Comparison of ENCODE assay signal across 8 cellular contexts in the genomic region with DNA sequence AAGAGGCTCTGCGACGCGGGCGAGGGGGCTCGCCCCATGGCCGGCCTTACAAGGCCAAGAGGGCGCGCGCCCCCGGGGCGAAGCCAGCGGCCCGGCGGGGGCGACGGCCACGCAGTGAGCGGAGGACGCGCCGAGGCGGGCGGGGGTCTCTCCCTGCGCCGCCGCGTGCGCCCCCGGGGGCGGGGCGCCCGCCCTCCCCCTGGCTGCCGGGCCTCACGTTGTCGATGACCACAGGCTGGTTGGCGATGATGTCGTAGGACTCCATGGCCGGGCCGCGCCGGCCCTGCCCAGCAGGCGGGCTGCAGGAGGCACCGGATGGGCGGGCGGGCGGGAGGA. TPM values are rescaled to one million over a fixed set of nuclear protein-coding genes. Genes with fewer than 3 reads are reported as not detected.
DNase-seq lines count a peak whose midpoint lies in the region; ATAC-seq and TF ChIP-seq lines count a peak whose summit lies in the region.

No MANE protein-coding gene starts in this region.

- no peaks in the 10 kb centered on the region for H3K9me3 ChIP-seq in iPS-18a (ENCODE audit: control insufficient read depth, low read depth, low read length)
- no peaks in the 10 kb centered on the region for H3K9me3 ChIP-seq in suprapubic skin

- H3K36me3 Mint-ChIP-seq in activated CD4-positive, alpha-beta T cell treated with anti-CD3 and anti-CD28 coated beads for 36 hours (ENCODE audit: low read depth), result peaks cover 28% of the 10 kb centered on the region
- peaks cover 4% of the 10 kb centered on the region for H3K36me3 Mint-ChIP-seq in WTC11

- no peaks in the 10 kb centered on the region for H3K9me3 Mint-ChIP-seq in activated CD4-positive, alpha-beta T cell treated with anti-CD3 and anti-CD28 coated beads for 36 hours (ENCODE audit: low read depth)
- H3K9me3 Mint-ChIP-seq in WTC11, result no peaks in the 10 kb centered on the region; the same call in 1 of the 2 replicates

- peaks cover 4% of the 10 kb centered on the region for H3K36me3 ChIP-seq in iPS-18a (ENCODE audit: control insufficient read depth, low read depth, low read length)
- peaks cover 21% of the 10 kb centered on the region for H3K36me3 ChIP-seq in suprapubic skin

- POLR2A ChIA-PET in activated CD4-positive, alpha-beta T cell treated with anti-CD3 and anti-CD28 coated beads for 36 hours (lab: Charles Lee), result interaction anchor here (1.1 to 4.6 kb wide), 5 partner anchors 10 to 51 kb away, joined by 3 to 96 read pairs (median 15); a partner anchor contains a TSS
- POLR2A ChIA-PET in WTC11 (lab: Charles Lee), result interaction anchor here (0.9 to 2.7 kb wide), 7 partner anchors 11 to 85 kb away, joined by 3 to 23 read pairs (median 4); a partner anchor contains a TSS

- H3K27ac ChIP-seq in iPS-18a (ENCODE audit: low read length), result no peak overlapping the region
- peak overlapping the region; percentile 98 for H3K27ac ChIP-seq in suprapubic skin

- intact Hi-C loops in activated CD4-positive, alpha-beta T cell treated with anti-CD3 and anti-CD28 coated beads for 36 hours (cut with DNase I, micrococcal nuclease), result loop anchor here (5.0 to 10.0 kb wide), 10 partner anchors 49 to 1516 kb away; a partner anchor contains a TSS

- no peaks in the 10 kb centered on the region for H3K27me3 Mint-ChIP-seq in activated CD4-positive, alpha-beta T cell treated with anti-CD3 and anti-CD28 coated beads for 36 hours
- H3K27me3 Mint-ChIP-seq in WTC11 (ENCODE audit: low read depth), result no peaks in the 10 kb centered on the region

- H3K4me3 Mint-ChIP-seq in activated CD4-positive, alpha-beta T cell treated with anti-CD3 and anti-CD28 coated beads for 36 hours, result peak overlapping the region; percentile 83
- peak overlapping the region; percentile 93 for H3K4me3 Mint-ChIP-seq in WTC11

- TF ChIP-seq POLR2A in suprapubic skin (IDR thresholded peaks at IDR 0.05), result no peak

- peaks cover 36% of the 10 kb centered on the region for H3K4me1 Mint-ChIP-seq in activated CD4-positive, alpha-beta T cell treated with anti-CD3 and anti-CD28 coated beads for 36 hours
- H3K4me1 Mint-ChIP-seq in WTC11, result peaks cover 26% of the 10 kb centered on the region

- TF ChIP-seq CTCF in WTC11 (IDR thresholded peaks at IDR 0.05) (no peak), suprapubic skin (IDR thresholded peaks at IDR 0.05) (no peak)

- H3K27ac Mint-ChIP-seq in activated CD4-positive, alpha-beta T cell treated with anti-CD3 and anti-CD28 coated beads for 36 hours, result no peak overlapping the region
- no peak overlapping the region for H3K27ac Mint-ChIP-seq in WTC11

- H3K4me3 ChIP-seq in iPS-18a (ENCODE audit: low read length), result peak overlapping the region; percentile 79
- H3K4me3 ChIP-seq in suprapubic skin, result peak overlapping the region; percentile 77

- CTCF ChIA-PET in activated CD4-positive, alpha-beta T cell treated with anti-CD3 and anti-CD28 coated beads for 36 hours (lab: Charles Lee), result interaction anchor here (0.6 to 8.2 kb wide), 13 partner anchors 13 to 95 kb away, joined by 3 to 95 read pairs (median 4); a partner anchor contains a TSS
- CTCF ChIA-PET in WTC11 (lab: Charles Lee), result interaction anchor here (1.0 to 5.0 kb wide), 17 partner anchors 9 to 111 kb away, joined by 3 to 99 read pairs (median 7); a partner anchor contains a TSS

- H3K9ac ChIP-seq in iPS-18a (ENCODE audit: low read length), result peak overlapping the region; percentile 62

- no peak for DNase-seq in activated CD4-positive, alpha-beta T cell treated with anti-CD3 and anti-CD28 coated beads for 36 hours
- no peak for DNase-seq in activated CD4-positive, alpha-beta T cell treated with anti-CD3 and anti-CD28 coated beads, Interleukin-2, amount 50 U/mL, for 1 hour
- DNase-seq in WTC11 (ENCODE audit: low spot score) (no peak), suprapubic skin (ENCODE audit: low spot score in 2 of 2) (no peak), AG08396 (ENCODE audit: low spot score) (no peak), GOT3 (lab: John Stamatoyannopoulos, UW) (no peak)

- ATAC-seq in activated CD4-positive, alpha-beta T cell treated with anti-CD3 and anti-CD28 coated beads for 36 hours, result no peak
- ATAC-seq in WTC11 (no peak), HG03439 (IDR thresholded peaks at IDR 0.05; ENCODE audit: unreplicated experiment) (no peak)

- H3K4me1 ChIP-seq in iPS-18a (ENCODE audit: control insufficient read depth, low read depth, low read length) (peaks cover 10% of the 10 kb centered on the region), suprapubic skin (peaks cover 36% of the 10 kb centered on the region)

- no peak for TF ChIP-seq EP300 in suprapubic skin (IDR thresholded peaks at IDR 0.05)

- no peaks in the 10 kb centered on the region for H3K27me3 ChIP-seq in iPS-18a (ENCODE audit: control insufficient read depth, insufficient read depth, low read length)
- no peaks in the 10 kb centered on the region for H3K27me3 ChIP-seq in suprapubic skin

- 0% methylated on average over 2 of the region's 46 CpGs for WGBS in suprapubic skin

TF ChIP-seq in WTC11, 78 proteins besides CTCF, POLR2A, EP300 and RAD21:
- TF ChIP-seq, protein P1, sequence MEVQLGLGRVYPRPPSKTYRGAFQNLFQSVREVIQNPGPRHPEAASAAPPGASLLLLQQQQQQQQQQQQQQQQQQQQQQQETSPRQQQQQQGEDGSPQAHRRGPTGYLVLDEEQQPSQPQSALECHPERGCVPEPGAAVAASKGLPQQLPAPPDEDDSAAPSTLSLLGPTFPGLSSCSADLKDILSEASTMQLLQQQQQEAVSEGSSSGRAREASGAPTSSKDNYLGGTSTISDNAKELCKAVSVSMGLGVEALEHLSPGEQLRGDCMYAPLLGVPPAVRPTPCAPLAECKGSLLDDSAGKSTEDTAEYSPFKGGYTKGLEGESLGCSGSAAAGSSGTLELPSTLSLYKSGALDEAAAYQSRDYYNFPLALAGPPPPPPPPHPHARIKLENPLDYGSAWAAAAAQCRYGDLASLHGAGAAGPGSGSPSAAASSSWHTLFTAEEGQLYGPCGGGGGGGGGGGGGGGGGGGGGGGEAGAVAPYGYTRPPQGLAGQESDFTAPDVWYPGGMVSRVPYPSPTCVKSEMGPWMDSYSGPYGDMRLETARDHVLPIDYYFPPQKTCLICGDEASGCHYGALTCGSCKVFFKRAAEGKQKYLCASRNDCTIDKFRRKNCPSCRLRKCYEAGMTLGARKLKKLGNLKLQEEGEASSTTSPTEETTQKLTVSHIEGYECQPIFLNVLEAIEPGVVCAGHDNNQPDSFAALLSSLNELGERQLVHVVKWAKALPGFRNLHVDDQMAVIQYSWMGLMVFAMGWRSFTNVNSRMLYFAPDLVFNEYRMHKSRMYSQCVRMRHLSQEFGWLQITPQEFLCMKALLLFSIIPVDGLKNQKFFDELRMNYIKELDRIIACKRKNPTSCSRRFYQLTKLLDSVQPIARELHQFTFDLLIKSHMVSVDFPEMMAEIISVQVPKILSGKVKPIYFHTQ (CRISPR knock-in tag; IDR thresholded peaks at IDR 0.05), result no peak
- TF ChIP-seq, protein P2, sequence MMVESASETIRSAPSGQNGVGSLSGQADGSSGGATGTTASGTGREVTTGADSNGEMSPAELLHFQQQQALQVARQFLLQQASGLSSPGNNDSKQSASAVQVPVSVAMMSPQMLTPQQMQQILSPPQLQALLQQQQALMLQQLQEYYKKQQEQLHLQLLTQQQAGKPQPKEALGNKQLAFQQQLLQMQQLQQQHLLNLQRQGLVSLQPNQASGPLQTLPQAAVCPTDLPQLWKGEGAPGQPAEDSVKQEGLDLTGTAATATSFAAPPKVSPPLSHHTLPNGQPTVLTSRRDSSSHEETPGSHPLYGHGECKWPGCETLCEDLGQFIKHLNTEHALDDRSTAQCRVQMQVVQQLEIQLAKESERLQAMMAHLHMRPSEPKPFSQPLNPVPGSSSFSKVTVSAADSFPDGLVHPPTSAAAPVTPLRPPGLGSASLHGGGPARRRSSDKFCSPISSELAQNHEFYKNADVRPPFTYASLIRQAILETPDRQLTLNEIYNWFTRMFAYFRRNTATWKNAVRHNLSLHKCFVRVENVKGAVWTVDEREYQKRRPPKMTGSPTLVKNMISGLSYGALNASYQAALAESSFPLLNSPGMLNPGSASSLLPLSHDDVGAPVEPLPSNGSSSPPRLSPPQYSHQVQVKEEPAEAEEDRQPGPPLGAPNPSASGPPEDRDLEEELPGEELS (CRISPR knock-in tag; IDR thresholded peaks at IDR 0.05), result 0 out of 2 replicates have a peak, but pooled peaks have one; percentile 6
- TF ChIP-seq ZNF219 (CRISPR knock-in tag; IDR thresholded peaks at IDR 0.05; ENCODE audit: borderline replicate concordance) (no peak), CREB1 (CRISPR knock-in tag; IDR thresholded peaks at IDR 0.05) (no peak)

RNA-seq across cellular contexts. Expression of a gene that starts 0.2 kb away (rescaled TPM):
- total RNA-seq in activated CD4-positive, alpha-beta T cell treated with anti-CD3 and anti-CD28 coated beads for 36 hours, result 100 to 1,000 TPM in 1 of 2 experiments, 10 to 100 TPM in 1; 92.0 to 124 TPM
- total RNA-seq in WTC11 (2021), result 58.2 to 71.8 TPM (median 70.4 TPM) in 3 replicates
- total RNA-seq in suprapubic skin, result 10 to 100 TPM; 54.9 to 89.1 (median 74.4) TPM

RNA-seq across cellular contexts. Expression of a gene that starts 5.9 kb away (rescaled TPM):
- total RNA-seq in activated CD4-positive, alpha-beta T cell treated with anti-CD3 and anti-CD28 coated beads for 36 hours, result 1 to 10 TPM; 7.4 to 8.9 TPM
- 5.2 to 7.9 TPM (median 6.9 TPM) in 3 replicates for total RNA-seq in WTC11 (2021)
- total RNA-seq in suprapubic skin, result 10 to 100 TPM in 3 of 4 donors, 1 to 10 TPM in 1; 4.5 to 45.7 (median 14.7) TPM

RNA-seq across cellular contexts. Expression of a gene that starts 17.7 kb away (rescaled TPM):
- total RNA-seq in activated CD4-positive, alpha-beta T cell treated with anti-CD3 and anti-CD28 coated beads for 36 hours, result 100 to 1,000 TPM; 189 to 220 TPM
- 317 to 346 TPM (median 331 TPM) in 3 replicates for total RNA-seq in WTC11 (2021)
- 100 to 1,000 TPM; 260 to 595 (median 427) TPM for total RNA-seq in suprapubic skin

RNA-seq across cellular contexts. Expression of a gene that starts 49.8 kb away (rescaled TPM):
- total RNA-seq in activated CD4-positive, alpha-beta T cell treated with anti-CD3 and anti-CD28 coated beads for 36 hours, result 100 to 1,000 TPM; 153 to 156 TPM
- total RNA-seq in WTC11 (2021) (0.61 to 0.73 TPM (median 0.64 TPM) in 3 replicates), suprapubic skin (1 to 10 TPM; 1.1 to 5.5 (median 2.2) TPM)
